22 cellular contexts compared by ENCODE assay signal in genomic region chr3:176183181-176183580, GRCh38.
DNase-seq lines count a peak whose midpoint lies in the region; ATAC-seq and FAIRE-seq lines count a peak whose summit lies in the region.
"Had no signal": no experiment of that assay in that cellular context is flagged by ENCODE, and none has a peak within 500 bp of the region (broad histone marks: within the 10 kb centered on the region; RNA-seq: fewer than 3 reads in every experiment).

No MANE protein-coding gene starts in this region.

- no peak for ATAC-seq in HG02973 (IDR thresholded peaks at IDR 0.05; ENCODE audit: unreplicated experiment)
- no peak for ATAC-seq in HG03442 (IDR thresholded peaks at IDR 0.05; ENCODE audit: unreplicated experiment)
- ATAC-seq: A549 had no signal

- FAIRE-seq in A204.1 (lab: Jason Lieb, UNC) (peak; percentile 70), TTC549 (lab: Jason Lieb, UNC) (peak; percentile 36), endometrium (lab: Jason Lieb, UNC) (peak; percentile 68)
- FAIRE-seq: A549, D721Med, GM12891, GM18507, H54 had no signal

- no peak for DNase-seq in NCI-H524 treated with DMSO at 0.1 percent for 48 hours (lab: John Stamatoyannopoulos, UW)
- DNase-seq: ACHN; AML-193; BE2C; CD4-positive, alpha-beta T cell; CD8-positive, alpha-beta memory T cell; DMS 273 treated with DMSO at 0.1 percent for 48 hours; DMS79; EL; GF-D8; GOT3; HFFc6 had no signal
